Comparison of ENCODE assay signal across 18 cellular contexts in genomic region chr10:77875730-77876129, GRCh38. TPM values are rescaled to one million over a fixed set of nuclear protein-coding genes. Genes with fewer than 3 reads are reported as not detected.
DNase-seq lines count a peak whose midpoint lies in the region; TF ChIP-seq lines count a peak whose summit lies in the region.
"Had no signal": no experiment of that assay in that cellular context is flagged by ENCODE, and none has a peak within 500 bp of the region (broad histone marks: within the 10 kb centered on the region; RNA-seq: fewer than 3 reads in every experiment).

No MANE protein-coding gene starts in this region.

- no peak for DNase-seq in MCF 10A (ENCODE audit: unreplicated experiment)
- no peak for DNase-seq in mammary epithelial cell
- no peak for DNase-seq in epithelial cell of prostate (ENCODE audit: low read depth, low spot score)
- DNase-seq in osteocyte (ENCODE audit: extremely low spot score, unreplicated experiment) = no peak
- DNase-seq in vagina (ENCODE audit: extremely low spot score in 2 of 2) = no peak
- no peak for DNase-seq in kidney glomerular epithelial cell (lab: John Stamatoyannopoulos, UW)
- no peak for DNase-seq in iPS-NIHi7 (ENCODE audit: extremely low spot score)
- DNase-seq in NCI-H1048 (lab: John Stamatoyannopoulos, UW) = no peak
- DNase-seq: Calu3; CD4-positive, alpha-beta memory T cell; DMS53; KBM-7; NCI-H1436; NCI-H2029; NCI-H510A; NCI-H774 had no signal

- no peaks in the 10 kb centered on the region for H3K27me3 ChIP-seq in mammary epithelial cell (ENCODE audit: insufficient read depth, low read length)
- no peaks in the 10 kb centered on the region for H3K27me3 ChIP-seq in vagina

- intact Hi-C loops in MCF 10A (cut with micrococcal nuclease) (loop anchor here (10.0 kb wide), 1 partner anchor 49 kb away; the partner anchor contains the start of gene DLG5), mammary epithelial cell (cut with micrococcal nuclease) (no loop called here), vagina (cut with DNase I) (no loop called here)

- H3K9me3 Mint-ChIP-seq in MCF 10A (ENCODE audit: unreplicated experiment) (no peaks in the 10 kb centered on the region), osteocyte (ENCODE audit: unreplicated experiment) (no peaks in the 10 kb centered on the region)
- H3K9me3 Mint-ChIP-seq: CD4-positive, alpha-beta memory T cell had no signal

- H3K4me1 ChIP-seq in mammary epithelial cell (ENCODE audit: insufficient read depth, low read length) = peaks cover 61% of the 10 kb centered on the region
- peaks cover 74% of the 10 kb centered on the region for H3K4me1 ChIP-seq in vagina
- H3K4me1 ChIP-seq: HAP-1 had no signal

- dilution Hi-C loops in mammary epithelial cell (cut with HindIII; ENCODE audit: low sequenced_read_pairs) = no loop called here

- H3K27ac Mint-ChIP-seq in MCF 10A (ENCODE audit: low read depth, unreplicated experiment) = peak overlapping the region; percentile 85
- H3K27ac Mint-ChIP-seq in osteocyte (ENCODE audit: unreplicated experiment) = peak overlapping the region; percentile 34

- H3K27me3 Mint-ChIP-seq in MCF 10A (ENCODE audit: insufficient read depth, unreplicated experiment) = no peaks in the 10 kb centered on the region
- no peaks in the 10 kb centered on the region for H3K27me3 Mint-ChIP-seq in osteocyte (ENCODE audit: unreplicated experiment)

- H3K36me3 Mint-ChIP-seq in MCF 10A (ENCODE audit: insufficient read depth, unreplicated experiment) = peaks cover 74% of the 10 kb centered on the region
- H3K36me3 Mint-ChIP-seq in osteocyte (ENCODE audit: unreplicated experiment) = peaks cover 2% of the 10 kb centered on the region
- H3K36me3 Mint-ChIP-seq: CD4-positive, alpha-beta memory T cell had no signal

- whole genome bisulfite sequencing in mammary epithelial cell (ENCODE audit: low coverage, missing lambda C conversion rate) = 95% methylated on average over 5 of the region's 5 CpGs

- H3K9ac ChIP-seq in mammary epithelial cell (ENCODE audit: insufficient read depth, low read length) = no peak overlapping the region

- H3K9me3 ChIP-seq in mammary epithelial cell (replicated peaks; ENCODE audit: insufficient read depth, low read length) (no peaks in the 10 kb centered on the region), vagina (no peaks in the 10 kb centered on the region)
- H3K9me3 ChIP-seq: HAP-1 had no signal

- TF ChIP-seq CTCF in MCF 10A (IDR thresholded peaks at IDR 0.05; ENCODE audit: unreplicated experiment) (no peak), mammary epithelial cell (conservative IDR thresholded peaks at IDR 0.05 in 1 of 2, IDR thresholded peaks at IDR 0.05 in 1 of 2; ENCODE audit: extremely low read depth in 1 of 2, insufficient read depth in 1 of 2, low read depth in 1 of 2, low read length in 2 of 2) (no peak), osteocyte (IDR thresholded peaks at IDR 0.05) (no peak), vagina (IDR thresholded peaks at IDR 0.05) (no peak)

- BruUV-seq in MCF 10A (replicated peaks; lab: Mats Ljungman, UMichigan) (no TSS peak), mammary epithelial cell (replicated peaks; lab: Mats Ljungman, UMichigan) (no TSS peak)

- H3K27ac ChIP-seq in mammary epithelial cell (ENCODE audit: insufficient read depth, low read depth, low read length) = no peak overlapping the region
- peak overlapping the region; percentile 97 for H3K27ac ChIP-seq in epithelial cell of prostate
- peak overlapping the region; percentile 80 for H3K27ac ChIP-seq in vagina
- H3K27ac ChIP-seq: 22Rv1 had no signal

- H3K79me2 ChIP-seq in mammary epithelial cell (ENCODE audit: insufficient read depth, low read length) = peaks cover 87% of the 10 kb centered on the region

- no peak overlapping the region for H3K4me3 ChIP-seq in mammary epithelial cell (replicated peaks in 1 of 3; ENCODE audit: insufficient read depth in 1 of 3, low read depth in 2 of 3, low read length in 3 of 3)
- H3K4me3 ChIP-seq in vagina = no peak overlapping the region
- H3K4me3 ChIP-seq: HAP-1 had no signal

- peaks cover 65% of the 10 kb centered on the region for H3K4me1 Mint-ChIP-seq in MCF 10A (ENCODE audit: insufficient read depth, unreplicated experiment)
- H3K4me1 Mint-ChIP-seq in osteocyte (ENCODE audit: unreplicated experiment) = peaks cover 59% of the 10 kb centered on the region

- H2AFZ ChIP-seq in mammary epithelial cell (ENCODE audit: low read depth, low read length) = no peak overlapping the region

- CTCF ChIA-PET in MCF 10A (lab: Yijun Ruan, JAX) (interaction anchor here (1.0 to 1.1 kb wide), 2 partner anchors 14 to 29 kb away, joined by 3 read pairs; no protein-coding TSS in a partner anchor), mammary epithelial cell (lab: Charles Lee; ENCODE audit: low non-redundant PET) (no interaction called here)

- no peaks in the 10 kb centered on the region for H3K36me3 ChIP-seq in mammary epithelial cell (ENCODE audit: insufficient read depth, low read length)
- no peaks in the 10 kb centered on the region for H3K36me3 ChIP-seq in vagina
- H3K36me3 ChIP-seq: HAP-1 had no signal

- no peaks in the 10 kb centered on the region for H4K20me1 ChIP-seq in mammary epithelial cell (ENCODE audit: insufficient read depth, low read length)

- in situ Hi-C loops in mammary epithelial cell (cut with MboI; ENCODE audit: low sequenced_read_pairs in 2 of 2) = no loop called here

- TF ChIP-seq POLR2A in vagina (IDR thresholded peaks at IDR 0.05) = no peak

- POLR2A ChIA-PET in MCF 10A (lab: Yijun Ruan, JAX) = interaction anchor here (7.0 to 33.0 kb wide), 3 partner anchors 18 to 50 kb away, joined by 79 to 903 read pairs (median 385); partner anchors contain the start of gene DLG5

- no peak overlapping the region for H3K4me2 ChIP-seq in mammary epithelial cell (ENCODE audit: insufficient read depth, low read depth, low read length)

- no peak overlapping the region for H3K4me3 Mint-ChIP-seq in MCF 10A (ENCODE audit: unreplicated experiment)
- no peak overlapping the region for H3K4me3 Mint-ChIP-seq in osteocyte (ENCODE audit: unreplicated experiment)
- H3K4me3 Mint-ChIP-seq: CD4-positive, alpha-beta memory T cell had no signal

RNA-seq across cellular contexts. Expression of gene DLG5, which starts 50.8 kb away (rescaled TPM):
- total RNA-seq in MCF 10A (2022) = 126 and 127 TPM in 2 replicates
- 10 to 100 TPM; 40.8 to 76.5 TPM for total RNA-seq in mammary epithelial cell
- polyA plus RNA-seq in mammary epithelial cell = 31.5 TPM
- 142 TPM for polyA minus RNA-seq in mammary epithelial cell
- total RNA-seq in osteocyte = 69.8 and 72.4 TPM in 2 replicates
- total RNA-seq in vagina = 57.5 TPM
